Comparison of ENCODE assay signal across 16 cellular contexts in genomic region chr12:110995016-110995415, GRCh38. TPM values are rescaled to one million over a fixed set of nuclear protein-coding genes. Genes with fewer than 3 reads are reported as not detected.
DNase-seq lines count a peak whose midpoint lies in the region; ATAC-seq and TF ChIP-seq lines count a peak whose summit lies in the region.
"Had no signal": no experiment of that assay in that cellular context is flagged by ENCODE, and none has a peak within 500 bp of the region (broad histone marks: within the 10 kb centered on the region; RNA-seq: fewer than 3 reads in every experiment).

No MANE protein-coding gene starts in this region.

- H3K4me1 Mint-ChIP-seq in glutamatergic neuron (ENCODE audit: low read depth, unreplicated experiment) (no peaks in the 10 kb centered on the region), neural crest cell (no peaks in the 10 kb centered on the region), neural progenitor cell (no peaks in the 10 kb centered on the region)
- H3K4me1 Mint-ChIP-seq: GM23338 had no signal

- ATAC-seq in heart right ventricle: peak; percentile 76 to 98 (median 94)
- ATAC-seq in HG02938 (IDR thresholded peaks at IDR 0.05; ENCODE audit: unreplicated experiment): no peak
- ATAC-seq: GM23338 had no signal

- 49 to 57% methylated on average over 7 of the region's 7 CpGs for WGBS in heart right ventricle, 2 donors

- H3K9me3 ChIP-seq in BLaER1 (peaks cover 37% of the 10 kb centered on the region), heart right ventricle (peaks cover 0 to 31% (median 22%) of the 10 kb centered on the region in 11 donors), neural progenitor cell (ENCODE audit: low read depth) (no peaks in the 10 kb centered on the region)

- H3K27ac ChIP-seq in BLaER1 (peak overlapping the region; percentile 81), heart right ventricle (peak overlapping the region in 8 of 10 donors; percentile 42 to 86 (median 74)), neural progenitor cell (no peak overlapping the region)

- H3K36me3 ChIP-seq in BLaER1: 0 out of 2 replicates have a peak, but pooled peaks cover 6% of the 10 kb centered on the region
- H3K36me3 ChIP-seq in heart right ventricle: no peaks in the 10 kb centered on the region
- no peaks in the 10 kb centered on the region for H3K36me3 ChIP-seq in neural progenitor cell

- no peaks in the 10 kb centered on the region for H3K27me3 Mint-ChIP-seq in glutamatergic neuron (ENCODE audit: unreplicated experiment)
- H3K27me3 Mint-ChIP-seq in neural crest cell (ENCODE audit: low read depth): peaks cover 3% of the 10 kb centered on the region
- H3K27me3 Mint-ChIP-seq in neural progenitor cell (ENCODE audit: insufficient read depth, low read depth): peaks cover 5% of the 10 kb centered on the region

- DNase-seq in glutamatergic neuron (no peak), heart right ventricle (peak; percentile 35 to 63), neural crest cell (ENCODE audit: low read depth, low spot score) (no peak), neural progenitor cell (ENCODE audit: low spot score) (no peak), SW 1271 (lab: John Stamatoyannopoulos, UW) (no peak), EL (no peak)
- DNase-seq: 8988T; AML-193; C1 segment of cervical spinal cord; CD4-positive, alpha-beta T cell; DMS79; H7 had no signal

- no peaks in the 10 kb centered on the region for H3F3A ChIP-seq in neural progenitor cell (ENCODE audit: low read depth)

- H3K27me3 ChIP-seq in BLaER1: no peaks in the 10 kb centered on the region
- no peaks in the 10 kb centered on the region for H3K27me3 ChIP-seq in heart right ventricle
- no peaks in the 10 kb centered on the region for H3K27me3 ChIP-seq in neural progenitor cell

- H3K4me3 Mint-ChIP-seq in glutamatergic neuron (ENCODE audit: unreplicated experiment) (peak overlapping the region; percentile 15), neural crest cell (no peak overlapping the region), neural progenitor cell (no peak overlapping the region)
- H3K4me3 Mint-ChIP-seq: CD4-positive, alpha-beta T cell; GM23338 had no signal

- no peaks in the 10 kb centered on the region for H3K79me2 ChIP-seq in neural progenitor cell (ENCODE audit: low read depth)

- no peak for TF ChIP-seq CTCF in glutamatergic neuron (IDR thresholded peaks at IDR 0.05; ENCODE audit: partially characterized antibody, unreplicated experiment)
- TF ChIP-seq CTCF in heart right ventricle (IDR thresholded peaks at IDR 0.05): peak in 4 of 9 donors; percentile 11 to 49 (median 42)
- no peak for TF ChIP-seq CTCF in neural crest cell (conservative IDR thresholded peaks at IDR 0.05)
- TF ChIP-seq CTCF in neural progenitor cell (IDR thresholded peaks at IDR 0.05): no peak

- H3K27ac Mint-ChIP-seq in glutamatergic neuron (ENCODE audit: unreplicated experiment) (no peak overlapping the region), neural crest cell (ENCODE audit: unreplicated experiment) (peak overlapping the region; percentile 27), neural progenitor cell (no peak overlapping the region)
- H3K27ac Mint-ChIP-seq: CD4-positive, alpha-beta T cell; GM23338 had no signal

- intact Hi-C loops in heart right ventricle (cut with DNase I): no loop called here

- H3K4me3 ChIP-seq in BLaER1 (no peak overlapping the region; the same call in 1 of the 2 replicates), heart right ventricle (no peak overlapping the region), neural progenitor cell (no peak overlapping the region)
- H3K4me3 ChIP-seq: GM23338 had no signal

- H4K20me1 ChIP-seq in BLaER1: no peaks in the 10 kb centered on the region
- H4K20me1 ChIP-seq in neural progenitor cell (ENCODE audit: low read depth): no peaks in the 10 kb centered on the region

- H3K36me3 Mint-ChIP-seq in glutamatergic neuron (ENCODE audit: unreplicated experiment) (peaks cover 12% of the 10 kb centered on the region), neural crest cell (ENCODE audit: low read depth) (no peaks in the 10 kb centered on the region), neural progenitor cell (no peaks in the 10 kb centered on the region)

- H3K9ac ChIP-seq in BLaER1 (peak overlapping the region; percentile 69; the same call in 1 of the 2 replicates), neural progenitor cell (no peak overlapping the region)

- H3K4me1 ChIP-seq in BLaER1 (peaks cover 66% of the 10 kb centered on the region), heart right ventricle (peaks cover 0 to 10% (median 0%) of the 10 kb centered on the region in 9 donors), neural progenitor cell (no peaks in the 10 kb centered on the region)

- H2AFZ ChIP-seq in neural progenitor cell (replicated peaks): no peak overlapping the region
- H2AFZ ChIP-seq: GM23338 had no signal

- H3K9me3 Mint-ChIP-seq in glutamatergic neuron (ENCODE audit: unreplicated experiment) (peaks cover 9% of the 10 kb centered on the region), neural crest cell (peaks cover 2% of the 10 kb centered on the region), neural progenitor cell (peaks cover 12% of the 10 kb centered on the region)

- H3K4me2 ChIP-seq in BLaER1 (peak overlapping the region; percentile 84), neural progenitor cell (no peak overlapping the region)
- H3K4me2 ChIP-seq: GM23338 had no signal

RNA-seq across cellular contexts. Expression of gene CUX2, which starts 38.9 kb away (rescaled TPM):
- total RNA-seq in glutamatergic neuron (ENCODE audit: unreplicated experiment) (15.2 TPM), heart right ventricle (under 1 TPM in 7 of 10 donors, not detected in 3; 0.02 to 0.96 (median 0.06) TPM), neural crest cell (5.4 and 5.8 TPM in 2 replicates), neural progenitor cell (ENCODE audit: low replicate concordance) (2.1 and 2.5 TPM in 2 replicates)
- polyA plus RNA-seq in heart right ventricle: not detected
- total RNA-seq: HT1080 had no signal

Comparison
In these comparisons a context has a peak if more than half of its experiments do, and no peak if none do; other contexts are left out.
1. DNase-seq: peak in heart right ventricle (2 of 2); none in glutamatergic neuron (single experiment), neural crest cell (single experiment), neural progenitor cell (single experiment), SW 1271 (0 of 2) and EL (single experiment).